ENCODE assay signal across 16 cellular contexts in the genomic region with DNA sequence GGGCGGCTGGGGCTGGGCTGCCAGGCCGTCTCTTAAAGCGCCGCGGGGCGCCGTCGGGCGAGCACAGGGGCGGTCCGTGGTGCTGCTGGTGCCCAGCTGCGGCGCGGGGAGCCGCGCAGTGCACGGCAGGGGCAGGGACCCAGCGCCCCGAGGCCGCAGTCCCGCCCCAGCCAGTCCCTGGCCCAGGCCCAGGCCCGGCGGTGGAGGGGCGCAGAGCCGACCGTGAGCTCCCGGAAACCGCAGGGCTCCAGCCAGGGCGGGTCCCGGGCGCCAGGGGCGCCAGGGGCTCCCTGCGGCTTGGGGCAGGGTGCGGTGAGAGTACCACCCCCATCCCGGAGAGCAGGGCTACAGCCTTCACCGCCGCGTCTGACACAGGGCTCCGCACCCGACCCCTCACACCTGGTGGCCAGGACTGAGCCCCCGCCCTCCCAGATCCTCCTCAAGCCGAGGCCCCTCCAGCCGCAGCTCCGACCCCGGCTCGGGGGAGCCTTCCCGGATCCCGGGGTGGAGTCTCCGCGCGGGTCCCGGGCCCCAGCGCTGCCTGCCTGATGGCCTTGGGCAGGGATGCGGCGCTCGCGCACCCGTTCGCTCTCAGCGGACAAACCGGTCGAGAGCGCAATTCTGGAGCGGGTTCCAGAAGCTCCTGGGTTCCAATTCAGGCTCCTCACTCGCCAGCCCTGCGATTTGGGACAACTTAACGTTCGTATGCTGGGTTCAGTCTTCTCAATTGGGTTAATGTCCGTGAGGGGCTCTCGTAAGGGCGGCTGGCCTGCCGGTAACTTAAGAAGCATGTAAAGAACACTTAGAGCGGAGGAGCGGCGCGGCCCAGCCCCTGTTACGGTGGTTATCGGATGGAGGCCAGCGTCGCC. TPM values are rescaled to one million over a fixed set of nuclear protein-coding genes. Genes with fewer than 3 reads are reported as not detected.
DNase-seq lines count a peak whose midpoint lies in the region; ATAC-seq and TF ChIP-seq lines count a peak whose summit lies in the region.
"Not testable (repeated sequence)": the region's sequence is repeated elsewhere in the genome, so short reads cannot be mapped to it uniquely, and the experiment has no call there.
"Had no signal": no experiment of that assay in that cellular context is flagged by ENCODE, and none has a peak within 500 bp of the region (broad histone marks: within the 10 kb centered on the region; RNA-seq: fewer than 3 reads in every experiment).

No MANE protein-coding gene starts in this region.

- TF ChIP-seq POLR2A in esophagus squamous epithelium (IDR thresholded peaks at IDR 0.05); right lobe of liver (IDR thresholded peaks at IDR 0.05): not testable (repeated sequence)

- not testable (repeated sequence) for H3K9me3 ChIP-seq in Panc1 (ENCODE audit: control insufficient read depth, insufficient read depth, low read depth, low read length); esophagus squamous epithelium; right atrium auricular region; right lobe of liver; thoracic aorta

- no CpG with 5 or more reads among the region's 80 CpGs for WGBS in esophagus squamous epithelium, 2 donors
- 0% methylated on average over 11 of the region's 80 CpGs for WGBS in right lobe of liver (ENCODE audit: insufficient coverage, low coverage, low lambda C conversion rate, missing lambda C conversion rate)

- TF ChIP-seq CTCF in Panc1 (IDR thresholded peaks at IDR 0.05); esophagus squamous epithelium (IDR thresholded peaks at IDR 0.05); right atrium auricular region (IDR thresholded peaks at IDR 0.05); right lobe of liver (IDR thresholded peaks at IDR 0.05); thoracic aorta (IDR thresholded peaks at IDR 0.05): not testable (repeated sequence)

- DNase-seq in EL (peak; percentile 0), astrocyte of the hippocampus (ENCODE audit: low read depth, low spot score) (peak; percentile 9), right lobe of liver (peak in 1 of 3 donors; percentile 28), posterior vena cava (ENCODE audit: low spot score) (peak; percentile 35)
- DNase-seq in Panc1 (ENCODE audit: low read depth, low spot score); esophagus squamous epithelium (lab: John Stamatoyannopoulos, UW); right atrium auricular region (ENCODE audit: low spot score); thoracic aorta (ENCODE audit: low spot score): not testable (repeated sequence)

- POLR2A ChIA-PET in Panc1 (lab: Charles Lee) = not testable (repeated sequence)

- H3K4me1 ChIP-seq in Panc1 (ENCODE audit: control insufficient read depth, insufficient read depth, low read length); esophagus squamous epithelium; right atrium auricular region; right lobe of liver; thoracic aorta (ENCODE audit: control insufficient read depth in 1 of 2, low read depth in 2 of 2): not testable (repeated sequence)

- CTCF ChIA-PET in Panc1 (lab: Charles Lee) = not testable (repeated sequence)

- not testable (repeated sequence) for H3K4me3 ChIP-seq in Panc1 (ENCODE audit: low read depth in 2 of 2, low read length in 2 of 2); right lobe of liver
- H3K4me3 ChIP-seq in esophagus squamous epithelium = peak overlapping the region; percentile 15 to 45 (median 32)
- H3K4me3 ChIP-seq in right atrium auricular region = peak overlapping the region; percentile 11 to 41
- peak overlapping the region; percentile 52 for H3K4me3 ChIP-seq in thoracic aorta

- ATAC-seq in Panc1 (peak; percentile 47), right lobe of liver (peak; percentile 38 to 53 (median 41))
- ATAC-seq in thoracic aorta (ENCODE audit: insufficient number of reproducible peaks, low FRiP score, low read depth) = not testable (repeated sequence)

- H3K27me3 ChIP-seq in Panc1 (ENCODE audit: control insufficient read depth, insufficient read depth, low read length); esophagus squamous epithelium; right atrium auricular region; right lobe of liver; thoracic aorta (replicated peaks; ENCODE audit: insufficient read depth): not testable (repeated sequence)

- H3K36me3 ChIP-seq in Panc1 (ENCODE audit: control insufficient read depth, insufficient read depth, low read length); esophagus squamous epithelium; right atrium auricular region; right lobe of liver; thoracic aorta: not testable (repeated sequence)

- intact Hi-C loops in Panc1 (cut with micrococcal nuclease; ENCODE audit: unreplicated experiment); esophagus squamous epithelium (cut with DNase I); right lobe of liver (cut with DNase I); posterior vena cava (cut with DNase I): not testable (repeated sequence)

- H3K27ac ChIP-seq in Panc1 (ENCODE audit: low read length); right atrium auricular region; right lobe of liver; thoracic aorta: not testable (repeated sequence)
- H3K27ac ChIP-seq in esophagus squamous epithelium = peak overlapping the region in 1 of 4 donors; percentile 29

- BruUV-seq in Panc1 (replicated peaks; lab: Mats Ljungman, UMichigan) = not testable (repeated sequence)

- in situ Hi-C loops in Panc1 (cut with HindIII; ENCODE audit: low pct_unique_long_range_greater_than_20kb, low sequenced_read_pairs) = not testable (repeated sequence)

RNA-seq across cellular contexts. Expression of a gene that starts 0.5 kb away (rescaled TPM):
- total RNA-seq in Panc1 (2021; ENCODE audit: unreplicated experiment) = 0.05 TPM
- 1.5 TPM for polyA plus RNA-seq in Panc1 (2012; ENCODE audit: insufficient read length)
- 1 to 10 TPM; 1.0 to 4.9 (median 2.1) TPM for total RNA-seq in esophagus squamous epithelium
- total RNA-seq in right atrium auricular region = 1 to 10 TPM; 1.5 to 1.9 TPM
- under 1 TPM in 5 of 6 experiments, not detected in 1; 0.20 to 0.73 (median 0.42) TPM for total RNA-seq in right lobe of liver
- 1 to 10 TPM; 2.6 to 2.9 TPM for total RNA-seq in posterior vena cava
- total RNA-seq in thoracic aorta = 1 to 10 TPM; 1.8 to 5.3 TPM
- total RNA-seq: activated B cell treated with CpG ODN at 0.5 μM for 24 hours; activated T-cell treated with anti-CD3 and anti-CD28 coated beads, Interleukin-2, amount 50 U/mL, for 72 hours; B cell; fibroblast of lung; G401; HT1080 had no signal
- polyA plus RNA-seq: CD8-positive, alpha-beta memory T cell; naive thymus-derived CD4-positive, alpha-beta T cell had no signal
